In the genomic region with DNA sequence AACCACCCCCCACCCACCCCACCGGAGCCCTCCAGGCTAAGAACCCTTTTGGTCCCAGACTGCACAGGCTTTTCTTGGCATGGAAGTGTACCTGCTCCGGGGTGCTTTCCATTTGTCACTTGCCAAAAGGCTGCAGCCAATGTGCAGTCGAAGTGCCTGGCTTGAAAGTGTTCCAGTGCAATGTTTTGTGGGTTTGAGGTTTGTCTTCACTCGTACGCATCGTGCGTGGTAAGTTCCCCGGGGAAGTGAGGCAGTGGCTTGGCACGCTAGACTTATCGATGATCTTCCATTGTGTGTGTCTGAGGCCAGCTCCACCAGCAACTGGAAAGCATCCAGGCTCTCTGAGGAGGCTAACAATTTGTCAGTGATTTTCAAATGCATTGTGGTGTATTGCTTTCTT, we compare ENCODE assay signal across 10 cellular contexts.
DNase-seq lines count a peak whose midpoint lies in the region; ATAC-seq, FAIRE-seq and TF ChIP-seq lines count a peak whose summit lies in the region.
"Had no signal": no experiment of that assay in that cellular context is flagged by ENCODE, and none has a peak within 500 bp of the region (broad histone marks: within the 10 kb centered on the region; RNA-seq: fewer than 3 reads in every experiment).

No MANE protein-coding gene starts in this region.

- no peaks in the 10 kb centered on the region for H3K27me3 Mint-ChIP-seq in stimulated activated memory B cell treated with anti-CD40 and anti-IgM and Interleukin-4, amounts not matched to agents 10 μg/mL and 1 μg/mL and 100 μg/mL, for 72 hours
- H3K27me3 Mint-ChIP-seq: natural killer cell treated with Interleukin-12 subunit alpha and Interleukin-12 subunit beta and Interleukin-15 and Interleukin-18, amount 100 ng/mL, for 72 hours had no signal

- H3K4me3 ChIP-seq in GM12878 (no peak overlapping the region), foreskin fibroblast (ENCODE audit: low read depth in 1 of 2, low read length in 2 of 2) (no peak overlapping the region)

- POLR2A ChIA-PET in GM12878 (lab: Charles Lee) = no interaction called here

- CTCF ChIA-PET in GM12878 (lab: Yijun Ruan, JAX) = no interaction called here

- in situ Hi-C loops in GM12878 (cut with MboI) = no loop called here

- H2AFZ ChIP-seq in GM12878 (ENCODE audit: control insufficient read depth, low read depth, low read length) = no peak overlapping the region

- no peaks in the 10 kb centered on the region for H3K4me1 ChIP-seq in GM12878 (ENCODE audit: control insufficient read depth, insufficient read depth, low read length)

- no peak overlapping the region for H3K4me3 Mint-ChIP-seq in stimulated activated memory B cell treated with anti-CD40 and anti-IgM and Interleukin-4, amounts not matched to agents 10 μg/mL and 1 μg/mL and 100 μg/mL, for 72 hours
- H3K4me3 Mint-ChIP-seq: natural killer cell treated with Interleukin-12 subunit alpha and Interleukin-12 subunit beta and Interleukin-15 and Interleukin-18, amount 100 ng/mL, for 72 hours had no signal

- intact Hi-C loops in GM12878 (cut with micrococcal nuclease; ENCODE audit: unreplicated experiment) = no loop called here

- TF ChIP-seq CTCF in GM12878 (IDR thresholded peaks at IDR 0.05 in 2 of 3, conservative IDR thresholded peaks at IDR 0.05 in 1 of 3; ENCODE audit: control insufficient read depth in 2 of 3, extremely low read depth in 1 of 3, insufficient read depth in 1 of 3, low read depth in 3 of 3, low read length in 3 of 3) = no peak
- no peak for TF ChIP-seq CTCF in foreskin fibroblast (IDR thresholded peaks at IDR 0.05; ENCODE audit: low read depth, low read length)

- no peak overlapping the region for H3K27ac Mint-ChIP-seq in stimulated activated memory B cell treated with anti-CD40 and anti-IgM and Interleukin-4, amounts not matched to agents 10 μg/mL and 1 μg/mL and 100 μg/mL, for 72 hours
- H3K27ac Mint-ChIP-seq: natural killer cell treated with Interleukin-12 subunit alpha and Interleukin-12 subunit beta and Interleukin-15 and Interleukin-18, amount 100 ng/mL, for 72 hours had no signal

- H3K27me3 ChIP-seq in GM12878 (replicated peaks in 1 of 2; ENCODE audit: control insufficient read depth in 2 of 2, insufficient read depth in 2 of 2, low read length in 1 of 2) = no peaks in the 10 kb centered on the region

- ATAC-seq in GM18867 (IDR thresholded peaks at IDR 0.05; ENCODE audit: unreplicated experiment) (peak; percentile 68), GM12878 (peak; percentile 78)
- ATAC-seq in stimulated activated memory B cell treated with anti-CD40 and anti-IgM and Interleukin-4, amounts not matched to agents 10 μg/mL and 1 μg/mL and 100 μg/mL, for 72 hours = peak; percentile 54
- ATAC-seq: HCT116 had no signal

- no peaks in the 10 kb centered on the region for H3K79me2 ChIP-seq in GM12878 (ENCODE audit: control insufficient read depth, insufficient read depth, low read length)

- WGBS in GM12878 (ENCODE audit: insufficient coverage, insufficient replicate concordance, low lambda C conversion rate, missing lambda C conversion rate) = 25% methylated on average over 10 of the region's 10 CpGs

- peak in 1 of 2 experiments; percentile 66; a peak in 2 of 4 replicates for TF ChIP-seq EP300 in GM12878 (IDR thresholded peaks at IDR 0.05; ENCODE audit: borderline replicate concordance in 1 of 2, control insufficient read depth in 1 of 2, low read depth in 2 of 2, low read length in 2 of 2)

- peaks cover 3% of the 10 kb centered on the region for H3K9me3 Mint-ChIP-seq in stimulated activated memory B cell treated with anti-CD40 and anti-IgM and Interleukin-4, amounts not matched to agents 10 μg/mL and 1 μg/mL and 100 μg/mL, for 72 hours

- no peak overlapping the region for H3K4me2 ChIP-seq in GM12878 (ENCODE audit: control insufficient read depth, insufficient read depth)

- no peaks in the 10 kb centered on the region for H3K36me3 Mint-ChIP-seq in stimulated activated memory B cell treated with anti-CD40 and anti-IgM and Interleukin-4, amounts not matched to agents 10 μg/mL and 1 μg/mL and 100 μg/mL, for 72 hours
- H3K36me3 Mint-ChIP-seq: natural killer cell treated with Interleukin-12 subunit alpha and Interleukin-12 subunit beta and Interleukin-15 and Interleukin-18, amount 100 ng/mL, for 72 hours had no signal

- no peak overlapping the region for H3K9ac ChIP-seq in GM12878 (ENCODE audit: control insufficient read depth, insufficient read depth, low read length)

- DNase-seq in LHCN-M2 (ENCODE audit: low read depth) (peak; percentile 9), GM12878 (ENCODE audit: low read depth, low spot score) (no peak), foreskin fibroblast (no peak), DMS153 treated with DMSO at 0.1 percent for 48 hours (lab: John Stamatoyannopoulos, UW; ENCODE audit: unreplicated experiment) (no peak), midbrain (lab: John Stamatoyannopoulos, UW) (no peak)
- DNase-seq: NCI-H510A had no signal

- BruUV-seq in GM12878 (replicated peaks; lab: Mats Ljungman, UMichigan) = no TSS peak

- H3K36me3 ChIP-seq in GM12878 (ENCODE audit: control insufficient read depth in 2 of 2, insufficient read depth in 2 of 2, low read length in 1 of 2) = no peaks in the 10 kb centered on the region

- RAD21 ChIA-PET in GM12878 (lab: Charles Lee; ENCODE audit: unreplicated experiment) = interaction anchor here (0.6 kb wide), 1 partner anchor 10 kb away, joined by 3 read pairs; no protein-coding TSS in a partner anchor

- H3K4me1 Mint-ChIP-seq in stimulated activated memory B cell treated with anti-CD40 and anti-IgM and Interleukin-4, amounts not matched to agents 10 μg/mL and 1 μg/mL and 100 μg/mL, for 72 hours = no peaks in the 10 kb centered on the region

- TF ChIP-seq RAD21 in GM12878 (IDR thresholded peaks at IDR 0.05; ENCODE audit: insufficient read depth, low read depth, low read length) = no peak

- H4K20me1 ChIP-seq in GM12878 (ENCODE audit: control insufficient read depth, insufficient read depth) = no peaks in the 10 kb centered on the region

- no peak for FAIRE-seq in GM12878 (lab: Jason Lieb, UNC)

- no peak overlapping the region for H3K27ac ChIP-seq in GM12878 (ENCODE audit: control insufficient read depth, insufficient read depth)

- H3K9me3 ChIP-seq in GM12878 (replicated peaks; ENCODE audit: control insufficient read depth, insufficient read depth, low read length) = no peaks in the 10 kb centered on the region; the same call in 2 of the 3 replicates

- SMC1A ChIA-PET in GM12878 (lab: Charles Lee; ENCODE audit: uncharacterized antibody, unreplicated experiment) = interaction anchor here (1.0 kb wide), 2 partner anchors 13 to 222 kb away, joined by 3 read pairs; no protein-coding TSS in a partner anchor

- TF ChIP-seq POLR2A in GM12878 (IDR thresholded peaks at IDR 0.05; ENCODE audit: low read depth, low read length) = no peak

TF ChIP-seq in GM12878, 131 proteins besides CTCF, POLR2A, EP300 and RAD21 (continues in another document):
- no peak for TF ChIP-seq ZNF217 (IDR thresholded peaks at IDR 0.05)
- no peak for TF ChIP-seq ZBED1 (IDR thresholded peaks at IDR 0.05; ENCODE audit: borderline replicate concordance)
- no peak for TF ChIP-seq RBBP5 (conservative IDR thresholded peaks at IDR 0.05)
- no peak for TF ChIP-seq CBX5 (IDR thresholded peaks at IDR 0.05; ENCODE audit: low read depth)
- TF ChIP-seq SMAD5 (IDR thresholded peaks at IDR 0.05; ENCODE audit: low read depth) = no peak
- TF ChIP-seq REST (IDR thresholded peaks at IDR 0.05; ENCODE audit: low read depth, low read length) = no peak
- peak; percentile 40; the same call in 1 of the 2 replicates for TF ChIP-seq PAX5 (IDR thresholded peaks at IDR 0.05; ENCODE audit: borderline replicate concordance, low read depth, low read length)
- no peak for TF ChIP-seq IRF5 (IDR thresholded peaks at IDR 0.05; ENCODE audit: borderline replicate concordance)
- TF ChIP-seq KDM1A (IDR thresholded peaks at IDR 0.05; ENCODE audit: borderline replicate concordance) = no peak
- TF ChIP-seq BHLHE40 (IDR thresholded peaks at IDR 0.05; ENCODE audit: borderline replicate concordance in 1 of 2, low read depth in 2 of 2, low read length in 1 of 2) = peak in 1 of 2 experiments; percentile 26; a peak in 1 of 4 replicates
- TF ChIP-seq RELA (IDR thresholded peaks at IDR 0.05; ENCODE audit: borderline replicate concordance, partially characterized antibody) = no peak
- TF ChIP-seq JUNB (IDR thresholded peaks at IDR 0.05) = no peak
- TF ChIP-seq HDAC6 (IDR thresholded peaks at IDR 0.05; ENCODE audit: unreplicated experiment) = no peak
